Comparison of ENCODE assay signal across 8 cellular contexts in the genomic region with DNA sequence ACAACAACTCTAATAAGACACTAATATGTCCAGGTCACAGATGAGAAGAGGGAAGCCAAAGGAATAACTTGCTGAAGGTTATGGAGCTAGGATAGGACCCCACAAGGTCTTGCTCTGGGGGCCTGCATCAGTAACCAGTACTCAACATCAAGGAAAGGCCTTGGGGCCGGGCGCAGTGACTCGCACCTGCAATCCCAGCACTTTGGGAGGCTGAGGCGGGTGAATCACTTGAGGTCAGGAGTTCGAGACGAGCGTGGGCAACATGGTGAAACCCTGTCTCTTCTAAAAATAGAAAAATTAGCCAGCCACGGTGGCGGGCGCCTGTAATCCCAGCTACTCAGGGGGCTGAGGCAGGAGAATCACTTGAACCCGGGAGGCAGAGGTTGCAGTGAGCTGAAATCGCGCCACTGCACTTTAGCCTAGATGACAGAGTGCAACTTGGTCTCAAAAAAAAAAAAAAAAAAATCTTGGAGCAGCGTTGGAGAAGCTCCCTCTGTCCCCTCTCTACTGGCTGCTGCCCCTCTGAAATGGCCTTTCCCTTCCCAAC. TPM values are rescaled to one million over a fixed set of nuclear protein-coding genes. Genes with fewer than 3 reads are reported as not detected.
A peak's percentile ranks its signal among the peaks of the same experiment; 100 is the strongest.
DNase-seq lines count a peak whose midpoint lies in the region; ATAC-seq and TF ChIP-seq lines count a peak whose summit lies in the region.

No MANE protein-coding gene starts in this region.

- H3K4me1 Mint-ChIP-seq in osteocyte (ENCODE audit: unreplicated experiment): peaks cover 31% of the 10 kb centered on the region

- in situ Hi-C loops in Caki2 (cut with HindIII; ENCODE audit: low pct_unique_long_range_greater_than_20kb, low sequenced_read_pairs): no loop called here

- POLR2A ChIA-PET in OCI-LY7 (lab: Charles Lee): interaction anchor here (0.7 to 2.7 kb wide), 5 partner anchors 29 to 830 kb away, joined by 3 to 8 read pairs (median 3); partner anchors contain the start of genes RPL36, SAFB and SAFB2

- peaks cover 26% of the 10 kb centered on the region for H3K4me1 ChIP-seq in OCI-LY7 (ENCODE audit: insufficient read depth, low read length, poor library complexity, severe bottlenecking)

- intact Hi-C loops in OCI-LY7 (cut with micrococcal nuclease; ENCODE audit: unreplicated experiment): no loop called here

- H3K27me3 Mint-ChIP-seq in osteocyte (ENCODE audit: unreplicated experiment): no peaks in the 10 kb centered on the region

- H3K36me3 ChIP-seq in OCI-LY7 (ENCODE audit: insufficient read depth, low read length): peaks cover 58% of the 10 kb centered on the region

- H3K9me2 ChIP-seq in OCI-LY7 (ENCODE audit: insufficient read depth, low read length): no peaks in the 10 kb centered on the region

- no peaks in the 10 kb centered on the region for H3K9me3 ChIP-seq in OCI-LY7 (ENCODE audit: low read length)

- peaks cover 64% of the 10 kb centered on the region for H3K79me2 ChIP-seq in OCI-LY7 (ENCODE audit: insufficient read depth, low read depth, low read length)

- H3K27ac Mint-ChIP-seq in osteocyte (ENCODE audit: unreplicated experiment): peak overlapping the region; percentile 96

- no peak overlapping the region for H2AFZ ChIP-seq in OCI-LY7 (ENCODE audit: low read length)

- no peaks in the 10 kb centered on the region for H3K9me3 Mint-ChIP-seq in osteocyte (ENCODE audit: unreplicated experiment)

- DNase-seq in Caki2 (ENCODE audit: low read depth) (peak; percentile 22), OCI-LY7 (ENCODE audit: low spot score) (no peak), choroid plexus epithelial cell (ENCODE audit: low read depth) (peak; percentile 61), osteocyte (ENCODE audit: extremely low spot score, unreplicated experiment) (no peak)

- TF ChIP-seq CTCF in OCI-LY7 (conservative IDR thresholded peaks at IDR 0.05; ENCODE audit: low read length) (no peak), choroid plexus epithelial cell (conservative IDR thresholded peaks at IDR 0.05; ENCODE audit: low read depth, low read length) (no peak), osteocyte (IDR thresholded peaks at IDR 0.05) (no peak)

- peak overlapping the region; percentile 82 for H3K4me2 ChIP-seq in OCI-LY7 (ENCODE audit: low read length)

- peak overlapping the region; percentile 89 for H3K4me3 Mint-ChIP-seq in osteocyte (ENCODE audit: unreplicated experiment)

- H4K20me1 ChIP-seq in OCI-LY7 (ENCODE audit: insufficient read depth, low read length): 0 out of 2 replicates have a peak, but pooled peaks cover 8% of the 10 kb centered on the region

- CTCF ChIA-PET in OCI-LY7 (lab: Charles Lee; ENCODE audit: unreplicated experiment): interaction anchor here (0.5 kb wide), 1 partner anchor 81 kb away, joined by 17 read pairs; no protein-coding TSS in a partner anchor

- BruUV-seq in OCI-LY7 (replicated peaks; lab: Mats Ljungman, UMichigan): no TSS peak

- no peak for ATAC-seq in GM19467 (IDR thresholded peaks at IDR 0.05; ENCODE audit: unreplicated experiment)
- ATAC-seq in HG03442 (IDR thresholded peaks at IDR 0.05; ENCODE audit: unreplicated experiment): no peak
- ATAC-seq in esophagus mucosa: no peak
- no peak for ATAC-seq in HG02870 (IDR thresholded peaks at IDR 0.05; ENCODE audit: unreplicated experiment)

- peaks cover 11% of the 10 kb centered on the region for H3K36me3 Mint-ChIP-seq in osteocyte (ENCODE audit: unreplicated experiment)

- peak overlapping the region; percentile 85 for H3K27ac ChIP-seq in OCI-LY7 (ENCODE audit: low read depth, low read length, poor library complexity, severe bottlenecking)

- peak overlapping the region; percentile 98 for H3K4me3 ChIP-seq in OCI-LY7 (ENCODE audit: low read depth, low read length, poor library complexity, severe bottlenecking)
- H3K4me3 ChIP-seq in choroid plexus epithelial cell (ENCODE audit: low read depth, low read length): peak overlapping the region; percentile 73

RNA-seq across cellular contexts. Expression of gene LONP1, which starts 1.8 kb away (rescaled TPM):
- 210 and 213 TPM in 2 replicates for total RNA-seq in Caki2 (2014; rRNA removed; shearing (Covaris generic); ENCODE audit: low replicate concordance)
- 170 and 191 TPM in 2 replicates for total RNA-seq in OCI-LY7 (2014; rRNA removed; shearing (Covaris generic))
- total RNA-seq in OCI-LY7 (2022) (248 and 280 TPM in 2 replicates), osteocyte (90.3 and 93.9 TPM in 2 replicates), esophagus mucosa (47.1 TPM)

RNA-seq across cellular contexts. Expression of gene CATSPERD, which starts 2.3 kb away (rescaled TPM):
- not detected in 2 replicates for total RNA-seq in Caki2 (2014; rRNA removed; shearing (Covaris generic); ENCODE audit: low replicate concordance)
- total RNA-seq in OCI-LY7 (2014; rRNA removed; shearing (Covaris generic)): not detected in 2 replicates
- 0.26 TPM in 1 of 2 replicates, not detected in the other for total RNA-seq in OCI-LY7 (2022)
- total RNA-seq in osteocyte: not detected in 2 replicates
- not detected for total RNA-seq in esophagus mucosa

RNA-seq across cellular contexts. Expression of gene RPL36, which starts 28.0 kb away (rescaled TPM):
- total RNA-seq in Caki2 (2014; rRNA removed; shearing (Covaris generic); ENCODE audit: low replicate concordance): 598 and 658 TPM in 2 replicates
- total RNA-seq in OCI-LY7 (2014; rRNA removed; shearing (Covaris generic)): 1,836 and 1,936 TPM in 2 replicates
- 1,232 and 1,257 TPM in 2 replicates for total RNA-seq in OCI-LY7 (2022)
- 716 and 728 TPM in 2 replicates for total RNA-seq in osteocyte
- 1,080 TPM for total RNA-seq in esophagus mucosa

RNA-seq across cellular contexts. Expression of gene HSD11B1L, which starts 37.3 kb away (rescaled TPM):
- 2.6 and 12.1 TPM in 2 replicates for total RNA-seq in Caki2 (2014; rRNA removed; shearing (Covaris generic); ENCODE audit: low replicate concordance)
- total RNA-seq in OCI-LY7 (2014; rRNA removed; shearing (Covaris generic)): 2.1 and 4.6 TPM in 2 replicates
- total RNA-seq in OCI-LY7 (2022) (4.6 and 4.9 TPM in 2 replicates), osteocyte (9.7 and 10.7 TPM in 2 replicates), esophagus mucosa (1.1 TPM)

RNA-seq across cellular contexts. Expression of gene MICOS13, which starts 37.8 kb away (rescaled TPM):
- total RNA-seq in Caki2 (2014; rRNA removed; shearing (Covaris generic); ENCODE audit: low replicate concordance): 71.3 and 130 TPM in 2 replicates
- 102 and 119 TPM in 2 replicates for total RNA-seq in OCI-LY7 (2014; rRNA removed; shearing (Covaris generic))
- total RNA-seq in OCI-LY7 (2022) (39.2 and 41.7 TPM in 2 replicates), osteocyte (59.1 and 60.7 TPM in 2 replicates), esophagus mucosa (59.1 TPM)

Comparison
In these comparisons a context has a peak if more than half of its experiments do, and no peak if none do; other contexts are left out.
1. DNase-seq: peak in Caki2 (single experiment) and choroid plexus epithelial cell (single experiment); none in OCI-LY7 (single experiment) and osteocyte (single experiment).